Comparison of ENCODE assay signal across 1 cellular context in the genomic region with DNA sequence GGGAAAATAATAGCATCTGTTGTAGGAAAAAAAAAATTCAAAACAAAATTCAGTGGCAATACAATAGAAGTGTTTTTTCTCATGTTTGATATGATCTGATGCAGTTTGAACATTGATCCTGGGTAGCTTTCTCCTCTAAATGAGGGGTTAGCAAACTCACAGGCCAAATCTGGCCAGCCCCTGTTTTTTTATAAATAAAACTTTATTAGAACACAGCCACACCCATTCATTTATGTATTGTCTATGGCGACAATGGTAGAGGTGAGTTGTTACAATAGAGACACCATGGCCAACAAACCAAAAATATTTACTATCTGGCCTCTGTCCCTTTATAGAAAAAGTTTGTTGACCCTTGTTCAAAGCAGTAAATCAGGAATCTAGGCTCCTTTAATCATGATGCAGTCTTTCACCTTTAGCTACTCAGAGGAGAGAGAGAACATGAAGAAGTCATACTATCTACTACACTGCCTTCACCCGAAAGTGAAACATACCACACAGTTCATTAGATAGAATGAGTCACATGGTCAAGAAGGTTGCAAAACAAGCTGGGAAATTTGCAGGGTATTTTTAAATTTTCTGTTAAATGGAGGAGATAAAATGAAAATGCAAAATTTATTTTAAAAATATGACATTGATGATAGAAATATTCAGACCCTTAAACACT.
A peak's percentile ranks its signal among the peaks of the same experiment; 100 is the strongest.
TF ChIP-seq lines count a peak whose summit lies in the region.

No MANE protein-coding gene starts in this region.

TF ChIP-seq in K562, 482 proteins besides CTCF, POLR2A, EP300 and RAD21:
- TF ChIP-seq, protein P1, sequence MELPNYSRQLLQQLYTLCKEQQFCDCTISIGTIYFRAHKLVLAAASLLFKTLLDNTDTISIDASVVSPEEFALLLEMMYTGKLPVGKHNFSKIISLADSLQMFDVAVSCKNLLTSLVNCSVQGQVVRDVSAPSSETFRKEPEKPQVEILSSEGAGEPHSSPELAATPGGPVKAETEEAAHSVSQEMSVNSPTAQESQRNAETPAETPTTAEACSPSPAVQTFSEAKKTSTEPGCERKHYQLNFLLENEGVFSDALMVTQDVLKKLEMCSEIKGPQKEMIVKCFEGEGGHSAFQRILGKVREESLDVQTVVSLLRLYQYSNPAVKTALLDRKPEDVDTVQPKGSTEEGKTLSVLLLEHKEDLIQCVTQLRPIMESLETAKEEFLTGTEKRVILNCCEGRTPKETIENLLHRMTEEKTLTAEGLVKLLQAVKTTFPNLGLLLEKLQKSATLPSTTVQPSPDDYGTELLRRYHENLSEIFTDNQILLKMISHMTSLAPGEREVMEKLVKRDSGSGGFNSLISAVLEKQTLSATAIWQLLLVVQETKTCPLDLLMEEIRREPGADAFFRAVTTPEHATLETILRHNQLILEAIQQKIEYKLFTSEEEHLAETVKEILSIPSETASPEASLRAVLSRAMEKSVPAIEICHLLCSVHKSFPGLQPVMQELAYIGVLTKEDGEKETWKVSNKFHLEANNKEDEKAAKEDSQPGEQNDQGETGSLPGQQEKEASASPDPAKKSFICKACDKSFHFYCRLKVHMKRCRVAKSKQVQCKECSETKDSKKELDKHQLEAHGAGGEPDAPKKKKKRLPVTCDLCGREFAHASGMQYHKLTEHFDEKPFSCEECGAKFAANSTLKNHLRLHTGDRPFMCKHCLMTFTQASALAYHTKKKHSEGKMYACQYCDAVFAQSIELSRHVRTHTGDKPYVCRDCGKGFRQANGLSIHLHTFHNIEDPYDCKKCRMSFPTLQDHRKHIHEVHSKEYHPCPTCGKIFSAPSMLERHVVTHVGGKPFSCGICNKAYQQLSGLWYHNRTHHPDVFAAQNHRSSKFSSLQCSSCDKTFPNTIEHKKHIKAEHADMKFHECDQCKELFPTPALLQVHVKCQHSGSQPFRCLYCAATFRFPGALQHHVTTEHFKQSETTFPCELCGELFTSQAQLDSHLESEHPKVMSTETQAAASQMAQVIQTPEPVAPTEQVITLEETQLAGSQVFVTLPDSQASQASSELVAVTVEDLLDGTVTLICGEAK (IDR thresholded peaks at IDR 0.05): peak; percentile 67
- TF ChIP-seq, protein P1 (CRISPR knock-in tag; IDR thresholded peaks at IDR 0.05): no peak
- no peak for TF ChIP-seq PHF8 (IDR thresholded peaks at IDR 0.05; ENCODE audit: borderline replicate concordance, low read length)
